Comparison of ENCODE assay signal across 8 cellular contexts in the genomic region with DNA sequence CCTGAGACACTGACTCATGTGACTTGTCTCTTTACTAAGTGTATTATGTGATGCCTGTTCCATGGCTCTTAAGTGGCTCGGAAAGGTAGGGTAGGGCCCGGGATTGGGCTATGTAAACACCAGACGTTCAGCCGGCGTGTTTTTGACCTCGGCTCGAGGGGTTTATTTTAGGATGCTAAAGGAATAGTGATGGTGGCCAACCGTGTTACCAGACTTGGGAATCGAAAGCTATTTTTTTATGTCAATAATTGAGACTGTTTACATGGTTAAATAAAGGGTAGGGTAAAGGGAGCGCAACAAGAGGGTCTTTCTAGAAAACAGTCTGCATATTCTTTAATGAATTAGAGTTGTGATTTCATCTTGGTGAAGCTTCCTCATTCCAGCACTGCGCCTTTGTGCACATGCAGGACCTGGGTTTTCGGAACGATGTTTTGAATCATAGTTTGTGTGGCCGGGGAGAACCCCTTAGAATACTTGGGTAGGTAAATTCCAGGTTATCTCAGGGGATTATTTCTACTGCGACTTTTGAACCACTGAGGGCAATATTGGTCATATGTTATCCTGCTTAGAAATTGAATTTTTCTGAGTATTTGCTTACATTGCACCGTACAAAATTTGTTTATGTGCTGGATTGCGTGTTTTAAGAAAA. TPM values are rescaled to one million over a fixed set of nuclear protein-coding genes. Genes with fewer than 3 reads are reported as not detected.
DNase-seq lines count a peak whose midpoint lies in the region; ATAC-seq and TF ChIP-seq lines count a peak whose summit lies in the region.

No MANE protein-coding gene starts in this region.

- H3K9me3 ChIP-seq in BLaER1 treated with 17β-estradiol and CSF1 and Interleukin-3, amounts not matched to agents 10 nM and 100 nM (replicated peaks in 1 of 11): peaks cover 5 to 22% (median 7%) of the 10 kb centered on the region in 11 experiments; a peak in 20 of 22 replicates
- peaks cover 5% of the 10 kb centered on the region; the same call in 1 of the 2 replicates for H3K9me3 ChIP-seq in HUES6 (ENCODE audit: control insufficient read depth, insufficient read depth, low read depth, low read length)

- H3K36me3 ChIP-seq in BLaER1 treated with 17β-estradiol and CSF1 and Interleukin-3, amounts not matched to agents 10 nM and 100 nM: peaks cover 0 to 11% (median 5%) of the 10 kb centered on the region in 11 experiments; a peak in 15 of 22 replicates
- H3K36me3 ChIP-seq in HUES6 (ENCODE audit: control insufficient read depth, insufficient read depth, low read length): no peaks in the 10 kb centered on the region; the same call in 1 of the 2 replicates

- H3K27me3 Mint-ChIP-seq in MCF 10A (ENCODE audit: insufficient read depth, unreplicated experiment): no peaks in the 10 kb centered on the region

- no peak overlapping the region for H3K4me3 Mint-ChIP-seq in MCF 10A (ENCODE audit: unreplicated experiment)

- ATAC-seq in GM19455 (IDR thresholded peaks at IDR 0.05; ENCODE audit: unreplicated experiment): peak; percentile 3

- H3K9ac ChIP-seq in BLaER1 treated with 17β-estradiol and CSF1 and Interleukin-3, amounts not matched to agents 10 nM and 100 nM: peak overlapping the region; percentile 91 to 100 (median 98)
- peak overlapping the region; percentile 89 for H3K9ac ChIP-seq in HUES6 (ENCODE audit: low read length)

- H3K27me3 ChIP-seq in BLaER1 treated with 17β-estradiol and CSF1 and Interleukin-3, amounts not matched to agents 10 nM and 100 nM: no peaks in the 10 kb centered on the region
- H3K27me3 ChIP-seq in HUES6 (ENCODE audit: control insufficient read depth, insufficient read depth, low read length): no peaks in the 10 kb centered on the region
- H3K27me3 ChIP-seq in layer of hippocampus (ENCODE audit: control insufficient read depth, insufficient read depth, low read length): no peaks in the 10 kb centered on the region

- CTCF ChIA-PET in MCF 10A (lab: Yijun Ruan, JAX): interaction anchor here (1.8 to 4.9 kb wide), 3 partner anchors 166 to 172 kb away, joined by 5 to 23 read pairs (median 15); no protein-coding TSS in a partner anchor

- H3K4me2 ChIP-seq in BLaER1 treated with 17β-estradiol and CSF1 and Interleukin-3, amounts not matched to agents 10 nM and 100 nM: peak overlapping the region; percentile 77 to 98 (median 90)

- H3K4me1 ChIP-seq in BLaER1 treated with 17β-estradiol and CSF1 and Interleukin-3, amounts not matched to agents 10 nM and 100 nM: peaks cover 12 to 31% (median 28%) of the 10 kb centered on the region in 10 experiments
- H3K4me1 ChIP-seq in HUES6 (ENCODE audit: control insufficient read depth, insufficient read depth, low read length): peaks cover 19% of the 10 kb centered on the region

- no TSS peak for BruUV-seq in MCF 10A (replicated peaks; lab: Mats Ljungman, UMichigan)

- H3K27ac ChIP-seq in BLaER1 treated with 17β-estradiol and CSF1 and Interleukin-3, amounts not matched to agents 10 nM and 100 nM: peak overlapping the region; percentile 92 to 100 (median 98)
- H3K27ac ChIP-seq in HUES6 (ENCODE audit: low read depth, low read length) (peak overlapping the region; percentile 11; the same call in 1 of the 2 replicates), layer of hippocampus (ENCODE audit: low read depth, low read length) (peak overlapping the region; percentile 94)

- no peak overlapping the region for H3K27ac Mint-ChIP-seq in MCF 10A (ENCODE audit: low read depth, unreplicated experiment)

- no peaks in the 10 kb centered on the region for H3K9me3 Mint-ChIP-seq in MCF 10A (ENCODE audit: unreplicated experiment)

- POLR2A ChIA-PET in MCF 10A (lab: Yijun Ruan, JAX): interaction anchor here (0.6 to 6.4 kb wide), 33 partner anchors 7 to 413 kb away, joined by 3 to 67 read pairs (median 5); partner anchors contain the start of genes ACTL6A, ZMAT3 and ZNF639

- peaks cover 23% of the 10 kb centered on the region for H3K4me1 Mint-ChIP-seq in MCF 10A (ENCODE audit: insufficient read depth, unreplicated experiment)

- intact Hi-C loops in MCF 10A (cut with micrococcal nuclease): loop anchor here (2.0 kb wide), 1 partner anchor 79 kb away; the partner anchor contains the start of gene ZMAT3

- DNase-seq in T follicular helper cell (ENCODE audit: low read depth) (peak; percentile 31), MCF 10A (ENCODE audit: unreplicated experiment) (peak; percentile 41), NCI-H1436 treated with DMSO at 0.1 percent for 48 hours (lab: John Stamatoyannopoulos, UW) (no peak)
- DNase-seq in stimulated activated CD4-positive, alpha-beta T cell treated with anti-CD3 and anti-CD28 coated beads, Interleukin-2, amount 100 ng/mL, for 48 hours: peak; percentile 17 to 38

- H4K20me1 ChIP-seq in BLaER1 treated with 17β-estradiol and CSF1 and Interleukin-3, amounts not matched to agents 10 nM and 100 nM: peaks cover 16 to 49% (median 37%) of the 10 kb centered on the region in 11 experiments; a peak in 16 of 22 replicates

- H3K4me3 ChIP-seq in BLaER1 treated with 17β-estradiol and CSF1 and Interleukin-3, amounts not matched to agents 10 nM and 100 nM: peak overlapping the region; percentile 86 to 100 (median 98)
- H3K4me3 ChIP-seq in HUES6 (ENCODE audit: low read depth, low read length): peak overlapping the region; percentile 81

- TF ChIP-seq CTCF in MCF 10A (IDR thresholded peaks at IDR 0.05; ENCODE audit: unreplicated experiment): no peak

- H3K36me3 Mint-ChIP-seq in MCF 10A (ENCODE audit: insufficient read depth, unreplicated experiment): no peaks in the 10 kb centered on the region

RNA-seq across cellular contexts. Expression of gene PIK3CA, which starts 1.2 kb away (rescaled TPM):
- total RNA-seq in MCF 10A (2022): 18.1 and 20.7 TPM in 2 replicates

Comparison
In these comparisons a context has a peak if more than half of its experiments do, and no peak if none do; other contexts are left out.
1. H3K27ac ChIP-seq: peak in every context shown above with its lines; median percentile 98 in BLaER1 treated with 17β-estradiol and CSF1 and Interleukin-3, amounts not matched to agents 10 nM and 100 nM; 94 in layer of hippocampus; 11 in HUES6.